Comparison of ENCODE assay signal across 1 cellular context in the genomic region with DNA sequence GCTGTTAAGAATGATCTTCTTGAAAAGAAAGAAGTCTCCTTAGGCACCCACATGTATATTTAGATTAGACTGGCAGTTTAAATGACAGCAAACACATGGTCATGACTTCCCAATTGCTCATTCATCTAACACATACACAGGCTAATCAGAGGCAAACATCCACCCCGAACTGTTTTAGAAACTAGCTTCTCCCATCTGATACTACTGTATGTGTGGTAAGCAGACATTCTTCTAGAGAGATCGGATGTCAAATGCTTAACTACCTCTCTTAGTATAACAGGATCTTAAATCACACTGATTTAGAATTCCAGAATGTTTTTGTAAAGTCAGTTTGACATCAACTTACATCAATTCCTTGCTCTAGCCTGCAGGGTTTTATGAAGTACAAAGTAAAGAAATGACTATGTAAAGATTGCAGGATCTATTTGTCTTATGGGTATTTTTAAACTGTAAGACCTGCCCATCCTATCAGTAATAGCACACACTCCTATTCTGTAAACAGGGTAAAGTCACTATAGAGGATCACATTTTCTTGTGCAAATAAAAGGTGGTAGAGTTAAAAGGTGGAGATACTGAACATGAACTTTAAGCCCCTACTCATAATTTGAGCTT.
TF ChIP-seq lines count a peak whose summit lies in the region.

No MANE protein-coding gene starts in this region.

TF ChIP-seq in WTC11, 78 proteins besides CTCF, POLR2A, EP300 and RAD21 (continued from another document):
- TF ChIP-seq ZNF532 (CRISPR knock-in tag; IDR thresholded peaks at IDR 0.05; ENCODE audit: borderline replicate concordance), result no peak
- TF ChIP-seq HMGA2 (CRISPR knock-in tag; IDR thresholded peaks at IDR 0.05), result no peak
TF ChIP-seq in WTC11: peak in this region for 0.
